In the genomic region with DNA sequence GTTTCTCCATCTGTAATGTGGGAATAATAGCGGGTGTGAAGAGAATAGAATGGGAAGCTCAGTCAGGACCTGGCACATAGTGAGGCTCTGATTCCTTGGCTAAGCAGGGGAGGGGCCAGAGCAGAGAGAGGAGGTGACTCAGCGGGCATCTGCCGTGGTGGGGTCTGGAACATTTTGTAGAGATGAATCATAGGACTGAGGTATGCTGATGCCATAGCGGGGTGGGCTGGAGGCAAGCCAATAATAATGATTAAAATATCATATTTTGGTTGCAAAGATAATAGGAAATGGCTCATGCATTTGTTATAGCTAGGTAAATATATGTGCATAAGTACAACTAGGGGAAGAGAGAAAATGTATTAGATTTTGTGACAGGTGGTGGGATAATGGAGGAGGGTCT, we compare ENCODE assay signal across 11 cellular contexts. TPM values are rescaled to one million over a fixed set of nuclear protein-coding genes. Genes with fewer than 3 reads are reported as not detected.
DNase-seq lines count a peak whose midpoint lies in the region; ATAC-seq, FAIRE-seq and TF ChIP-seq lines count a peak whose summit lies in the region.
"Had no signal": no experiment of that assay in that cellular context is flagged by ENCODE, and none has a peak within 500 bp of the region (broad histone marks: within the 10 kb centered on the region; RNA-seq: fewer than 3 reads in every experiment).

No MANE protein-coding gene starts in this region.

- no peak for TF ChIP-seq RAD21 in K562 (CRISPR knock-in tag; conservative IDR thresholded peaks at IDR 0.05 in 1 of 2, IDR thresholded peaks at IDR 0.05 in 1 of 2)

- TF ChIP-seq POLR2A in K562 (conservative IDR thresholded peaks at IDR 0.05), result no peak

- no peaks in the 10 kb centered on the region for H3K79me2 ChIP-seq in K562 (ENCODE audit: control insufficient read depth, insufficient read depth, low read length)

- H3K36me3 ChIP-seq in HUES64 (ENCODE audit: insufficient read depth, low read length), result no peaks in the 10 kb centered on the region
- no peaks in the 10 kb centered on the region for H3K36me3 ChIP-seq in K562 (ENCODE audit: control insufficient read depth, insufficient read depth, low read length)
- H3K36me3 ChIP-seq in left lung, result no peaks in the 10 kb centered on the region
- H3K36me3 ChIP-seq in HAP-1 (replicated peaks), result no peaks in the 10 kb centered on the region
- no peaks in the 10 kb centered on the region for H3K36me3 ChIP-seq in small intestine (ENCODE audit: control insufficient read depth in 2 of 2, insufficient read depth in 2 of 2, low read length in 2 of 2)

- in situ Hi-C loops in K562 (cut with MboI), result no loop called here
- in situ Hi-C loops in HAP-1 (cut with MboI; ENCODE audit: low sequenced_read_pairs), result no loop called here

- ATAC-seq in K562 (no peak), left lung (peak; percentile 65), HG03095 (IDR thresholded peaks at IDR 0.05; ENCODE audit: unreplicated experiment) (no peak)

- POLR2A ChIA-PET in K562 (lab: Yijun Ruan, JAX), result interaction anchor here (0.7 kb wide), 1 partner anchor 27 kb away, joined by 4 read pairs; no protein-coding TSS in a partner anchor

- FAIRE-seq in K562 (lab: Jason Lieb, UNC) (no peak), small intestine (lab: Jason Lieb, UNC) (no peak)

- H3K4me2 ChIP-seq in K562 (ENCODE audit: insufficient read depth, low read length), result no peak overlapping the region

- 63% methylated on average over 4 of the region's 4 CpGs for WGBS in HUES64
- WGBS in K562 (ENCODE audit: insufficient coverage, low coverage, missing lambda C conversion rate), result 0% methylated on average over 4 of the region's 4 CpGs
- 53 to 63% (median 59%) methylated on average over 4 of the region's 4 CpGs for WGBS in small intestine, 3 donors

- H3K27ac ChIP-seq in HUES64 (ENCODE audit: low read depth, low read length), result 0 out of 2 replicates have a peak overlapping the region, but pooled peaks have one; percentile 20
- H3K27ac ChIP-seq in K562 (ENCODE audit: extremely low read depth, low read depth, low read length), result no peak overlapping the region
- no peak overlapping the region for H3K27ac ChIP-seq in left lung
- no peak overlapping the region for H3K27ac ChIP-seq in small intestine (ENCODE audit: low read depth in 1 of 2, low read length in 1 of 2)

- H4K20me1 ChIP-seq in K562 (replicated peaks; ENCODE audit: control insufficient read depth, insufficient read depth, low read length), result peaks cover 5% of the 10 kb centered on the region; the same call in 1 of the 2 replicates

- H3K9ac ChIP-seq in HUES64 (ENCODE audit: low read depth, low read length), result no peak overlapping the region
- no peak overlapping the region for H3K9ac ChIP-seq in K562 (ENCODE audit: insufficient read depth in 1 of 2, low read depth in 2 of 2, low read length in 2 of 2)

- DNase-seq in AG10803 (ENCODE audit: low read depth) (peak; percentile 88), K562 (ENCODE audit: extremely low read depth in 1 of 4, low spot score in 3 of 4) (peak in 2 of 4 experiments; percentile 14 to 35), left lung (no peak), NCI-H1694 (lab: John Stamatoyannopoulos, UW) (no peak), HAP-1 (ENCODE audit: low spot score in 2 of 2) (no peak), small intestine (no peak)
- DNase-seq: DND-41, NCI-H2171, T-helper 2 cell had no signal

- TF ChIP-seq CTCF in AG10803 (conservative IDR thresholded peaks at IDR 0.05; ENCODE audit: low read length), result no peak
- no peak for TF ChIP-seq CTCF in K562 (IDR thresholded peaks at IDR 0.05 in 2 of 3, conservative IDR thresholded peaks at IDR 0.05 in 1 of 3; ENCODE audit: insufficient read depth in 2 of 3, low read depth in 1 of 3, low read length in 3 of 3)
- TF ChIP-seq CTCF in left lung (IDR thresholded peaks at IDR 0.05), result no peak

- CTCF ChIA-PET in K562 (lab: Yijun Ruan, JAX; ENCODE audit: low intra/inter-chr PET ratio), result no interaction called here

- no peak overlapping the region for H2AFZ ChIP-seq in K562 (ENCODE audit: low read depth, low read length)

- intact Hi-C loops in K562 (cut with micrococcal nuclease) (no loop called here), left lung (cut with DNase I) (no loop called here)

- H3K4me3 ChIP-seq in AG10803 (ENCODE audit: low read length) (no peak overlapping the region), HUES64 (ENCODE audit: low read length) (no peak overlapping the region), K562 (no peak overlapping the region), left lung (no peak overlapping the region), HAP-1 (no peak overlapping the region), small intestine (ENCODE audit: low read depth in 1 of 2, low read length in 2 of 2) (no peak overlapping the region)

- H3K9me1 ChIP-seq in K562 (ENCODE audit: control insufficient read depth, insufficient read depth, low read length), result no peaks in the 10 kb centered on the region

- H3K9me3 ChIP-seq in HUES64 (ENCODE audit: insufficient read depth, low read depth, low read length), result 0 out of 2 replicates have a peak, but pooled peaks cover 2% of the 10 kb centered on the region
- no peaks in the 10 kb centered on the region for H3K9me3 ChIP-seq in K562 (replicated peaks; ENCODE audit: control insufficient read depth, insufficient read depth, low read depth, low read length)
- H3K9me3 ChIP-seq in left lung, result no peaks in the 10 kb centered on the region
- no peaks in the 10 kb centered on the region for H3K9me3 ChIP-seq in HAP-1
- H3K9me3 ChIP-seq in small intestine (ENCODE audit: control insufficient read depth, low read depth), result no peaks in the 10 kb centered on the region

- TF ChIP-seq EP300 in K562 (IDR thresholded peaks at IDR 0.05; ENCODE audit: low read length), result no peak

- H3K4me1 ChIP-seq in HUES64 (ENCODE audit: insufficient read depth, low read length) (peaks cover 11% of the 10 kb centered on the region), K562 (replicated peaks in 1 of 2; ENCODE audit: control insufficient read depth in 2 of 2, insufficient read depth in 2 of 2, low read length in 2 of 2) (no peaks in the 10 kb centered on the region), left lung (no peaks in the 10 kb centered on the region), HAP-1 (no peaks in the 10 kb centered on the region), small intestine (ENCODE audit: control insufficient read depth in 2 of 2, insufficient read depth in 1 of 2, low read depth in 1 of 2, low read length in 1 of 2) (no peaks in the 10 kb centered on the region)

- BruUV-seq in K562 (replicated peaks; lab: Mats Ljungman, UMichigan), result no TSS peak

- H3K27me3 ChIP-seq in HUES64 (ENCODE audit: insufficient read depth, low read length) (no peaks in the 10 kb centered on the region), K562 (ENCODE audit: control insufficient read depth in 2 of 2, insufficient read depth in 2 of 2, low read length in 2 of 2) (peaks cover 27 to 50% of the 10 kb centered on the region in 2 experiments), left lung (peaks cover 0 to 6% of the 10 kb centered on the region in 2 donors), HAP-1 (ENCODE audit: low read depth) (no peaks in the 10 kb centered on the region), small intestine (ENCODE audit: control insufficient read depth in 2 of 2, insufficient read depth in 2 of 2, low read length in 2 of 2) (no peaks in the 10 kb centered on the region)

RNA-seq across cellular contexts. Expression of gene TGM4, which starts 11.2 kb away (rescaled TPM):
- not detected for polyA plus RNA-seq in HUES64 (2013, experiment 1 of 2)
- not detected for polyA plus RNA-seq in HUES64 (2013, experiment 2 of 2)
- total RNA-seq in K562 (2011; cell fraction: chromatin; rRNA removed; ENCODE audit: low replicate concordance), result not detected in 2 replicates
- not detected in 2 replicates for total RNA-seq in K562 (2011; cell fraction: nucleolus; rRNA removed)
- not detected in 2 replicates for total RNA-seq in K562 (2011; cell fraction: nucleoplasm; rRNA removed)
- total RNA-seq in K562 (2014; rRNA removed), result not detected in 2 replicates
- total RNA-seq in K562 (2014; rRNA removed; fragmentation: Illumina TruSeq; extraction: Trizol), result not detected in 2 replicates
- total RNA-seq in K562 (2015; rRNA removed; fragmentation: Illumina TruSeq; extraction: Trizol), result not detected in 2 replicates
- total RNA-seq in K562 (2021), result not detected in 2 replicates
- not detected in 2 replicates for polyA plus RNA-seq in K562 (2011; rRNA removed)
- polyA plus RNA-seq in K562 (2011; cell fraction: cytosol; rRNA removed), result not detected in 2 replicates
- polyA plus RNA-seq in K562 (2011; cell fraction: nucleus; rRNA removed), result not detected in 2 replicates
- 0.03 TPM in 1 of 2 replicates, not detected in the other for polyA plus RNA-seq in K562 (2012)
- not detected in 2 replicates for polyA plus RNA-seq in K562 (2014; fragmentation: Illumina TruSeq; extraction: Trizol)
- polyA plus RNA-seq in K562 (2014; fragmentation: Nextera tagmentation; extraction: Ambion mirVana), result not detected
- polyA plus RNA-seq in K562 (2014; rRNA removed), result not detected in 2 replicates
- not detected in 2 replicates for polyA minus RNA-seq in K562 (2011; rRNA and poly(A)+ RNA removed)
- polyA minus RNA-seq in K562 (2011; cell fraction: cytosol; rRNA and poly(A)+ RNA removed), result not detected in 2 replicates
- polyA minus RNA-seq in K562 (2011; cell fraction: nucleus; rRNA and poly(A)+ RNA removed), result not detected in 2 replicates
- total RNA-seq in left lung, result not detected
- not detected for polyA plus RNA-seq in small intestine

RNA-seq across cellular contexts. Expression of gene TMEM42, which starts 23.9 kb away (rescaled TPM):
- polyA plus RNA-seq in HUES64 (2013, experiment 1 of 2), result 8.2 TPM
- 8.6 TPM for polyA plus RNA-seq in HUES64 (2013, experiment 2 of 2)
- total RNA-seq in K562 (2011; cell fraction: chromatin; rRNA removed; ENCODE audit: low replicate concordance), result 9.2 and 12.6 TPM in 2 replicates
- 5.0 and 5.7 TPM in 2 replicates for total RNA-seq in K562 (2011; cell fraction: nucleolus; rRNA removed)
- 8.9 and 9.6 TPM in 2 replicates for total RNA-seq in K562 (2011; cell fraction: nucleoplasm; rRNA removed)
- total RNA-seq in K562 (2014; rRNA removed) (0.65 and 0.86 TPM in 2 replicates), K562 (2014; rRNA removed; fragmentation: Illumina TruSeq; extraction: Trizol) (0.93 and 1.1 TPM in 2 replicates), K562 (2015; rRNA removed; fragmentation: Illumina TruSeq; extraction: Trizol) (0.87 and 1.1 TPM in 2 replicates), K562 (2021) (1.6 TPM in 2 replicates), left lung (10 to 100 TPM; 14.2 to 18.4 TPM)
- polyA plus RNA-seq in K562 (2011; rRNA removed) (1.6 and 2.2 TPM in 2 replicates), K562 (2014; fragmentation: Illumina TruSeq; extraction: Trizol) (0.86 and 0.89 TPM in 2 replicates), K562 (2014; fragmentation: Nextera tagmentation; extraction: Ambion mirVana) (under 1 TPM; 0.53 to 0.98 TPM), K562 (2014; rRNA removed) (0.90 and 0.96 TPM in 2 replicates), small intestine (10 to 100 TPM in 2 of 3 donors, 1 to 10 TPM in 1; 6.2 to 15.9 (median 12.7) TPM)
- 0.97 and 1.1 TPM in 2 replicates for polyA plus RNA-seq in K562 (2011; cell fraction: cytosol; rRNA removed)
- 6.8 and 8.7 TPM in 2 replicates for polyA plus RNA-seq in K562 (2011; cell fraction: nucleus; rRNA removed)
- polyA plus RNA-seq in K562 (2012), result 0.60 and 0.83 TPM in 2 replicates
- polyA minus RNA-seq in K562 (2011; rRNA and poly(A)+ RNA removed), result 1.1 and 2.0 TPM in 2 replicates
- polyA minus RNA-seq in K562 (2011; cell fraction: cytosol; rRNA and poly(A)+ RNA removed), result 2.3 and 4.6 TPM in 2 replicates
- polyA minus RNA-seq in K562 (2011; cell fraction: nucleus; rRNA and poly(A)+ RNA removed), result 3.4 and 4.7 TPM in 2 replicates
